Comparison of ENCODE assay signal across 18 cellular contexts in genomic region chr2:120814352-120814751, GRCh38.
DNase-seq lines count a peak whose midpoint lies in the region; ATAC-seq, FAIRE-seq and TF ChIP-seq lines count a peak whose summit lies in the region.
"Had no signal": no experiment of that assay in that cellular context is flagged by ENCODE, and none has a peak within 500 bp of the region (broad histone marks: within the 10 kb centered on the region; RNA-seq: fewer than 3 reads in every experiment).

No MANE protein-coding gene starts in this region.

- H3K14ac ChIP-seq in neuronal stem cell (ENCODE audit: low read length): no peak overlapping the region

- H3K36me3 ChIP-seq in neuronal stem cell (replicated peaks in 1 of 2; ENCODE audit: control insufficient read depth in 2 of 2, insufficient read depth in 2 of 2, low read length in 2 of 2) (peaks cover 12 to 90% of the 10 kb centered on the region in 2 donors), spleen (no peaks in the 10 kb centered on the region)
- H3K36me3 ChIP-seq: BLaER1 treated with 17β-estradiol and CSF1 and Interleukin-3, amounts not matched to agents 10 nM and 100 nM; HAP-1 had no signal

- TF ChIP-seq POLR2A in spleen (IDR thresholded peaks at IDR 0.05): no peak

- no peaks in the 10 kb centered on the region for H3K36me3 Mint-ChIP-seq in stimulated activated naive B cell treated with anti-CD40 and anti-IgM and Interleukin-4, amounts not matched to agents 10 μg/mL and 1 μg/mL and 100 μg/mL, for 72 hours
- H3K36me3 Mint-ChIP-seq: CD8-positive, alpha-beta T cell had no signal

- no peak overlapping the region for H2AFZ ChIP-seq in neuronal stem cell (ENCODE audit: low read length)
- H2AFZ ChIP-seq: GM23248 had no signal

- no peak overlapping the region for H3K9ac ChIP-seq in neuronal stem cell (ENCODE audit: low read depth, low read length, poor library complexity)
- H3K9ac ChIP-seq: BLaER1 treated with 17β-estradiol and CSF1 and Interleukin-3, amounts not matched to agents 10 nM and 100 nM; GM23248 had no signal

- no peak overlapping the region for H2BK5ac ChIP-seq in neuronal stem cell (ENCODE audit: low read length)

- H4K91ac ChIP-seq in neuronal stem cell (ENCODE audit: low read depth, low read length, poor library complexity): no peak overlapping the region

- H3K4me3 ChIP-seq in neuronal stem cell (ENCODE audit: low read length in 2 of 2): no peak overlapping the region
- H3K4me3 ChIP-seq in spleen: no peak overlapping the region
- H3K4me3 ChIP-seq: BLaER1 treated with 17β-estradiol and CSF1 and Interleukin-3, amounts not matched to agents 10 nM and 100 nM; GM23248; HAP-1 had no signal

- H3K9me3 Mint-ChIP-seq in stimulated activated naive B cell treated with anti-CD40 and anti-IgM and Interleukin-4, amounts not matched to agents 10 μg/mL and 1 μg/mL and 100 μg/mL, for 72 hours: no peaks in the 10 kb centered on the region
- H3K9me3 Mint-ChIP-seq: CD8-positive, alpha-beta T cell had no signal

- no peak overlapping the region for H3K27ac ChIP-seq in neuronal stem cell (replicated peaks; ENCODE audit: low read length)
- H3K27ac ChIP-seq in spleen: no peak overlapping the region
- H3K27ac ChIP-seq: BLaER1 treated with 17β-estradiol and CSF1 and Interleukin-3, amounts not matched to agents 10 nM and 100 nM; GM23248 had no signal

- H3K27ac Mint-ChIP-seq in stimulated activated naive B cell treated with anti-CD40 and anti-IgM and Interleukin-4, amounts not matched to agents 10 μg/mL and 1 μg/mL and 100 μg/mL, for 72 hours: no peak overlapping the region
- H3K27ac Mint-ChIP-seq: B cell; CD8-positive, alpha-beta T cell had no signal

- no peak overlapping the region for H2BK15ac ChIP-seq in neuronal stem cell (ENCODE audit: low read length)

- H3K27me3 ChIP-seq in neuronal stem cell (ENCODE audit: control insufficient read depth in 3 of 3, insufficient read depth in 3 of 3, low read depth in 1 of 3, low read length in 3 of 3): no peaks in the 10 kb centered on the region
- H3K27me3 ChIP-seq in spleen (replicated peaks in 1 of 7): peaks cover 0 to 12% (median 0%) of the 10 kb centered on the region in 7 donors
- H3K27me3 ChIP-seq: BLaER1 treated with 17β-estradiol and CSF1 and Interleukin-3, amounts not matched to agents 10 nM and 100 nM had no signal

- H3K4me2 ChIP-seq in neuronal stem cell (ENCODE audit: insufficient read depth, low read length, poor library complexity, severe bottlenecking): no peak overlapping the region
- H3K4me2 ChIP-seq: BLaER1 treated with 17β-estradiol and CSF1 and Interleukin-3, amounts not matched to agents 10 nM and 100 nM had no signal

- H2BK12ac ChIP-seq in neuronal stem cell (ENCODE audit: low read length): no peak overlapping the region

- WGBS in neuronal stem cell (ENCODE audit: extremely low coverage in 2 of 2, insufficient read length in 2 of 2, insufficient replicate concordance in 1 of 2), 2 donors: no CpG with 5 or more reads among the region's 6 CpGs
- WGBS in spleen, 5 donors: 92 to 100% (median 96%) methylated on average over 4 to 6 of the region's 6 CpGs

- peak; percentile 13 for DNase-seq in Right ventricle myocardium superior
- no peak for DNase-seq in Right ventricle myocardium inferior (ENCODE audit: missing footprints)
- peak; percentile 49 for DNase-seq in NCI-H69 (lab: John Stamatoyannopoulos, UW)
- no peak for DNase-seq in neuronal stem cell (ENCODE audit: low spot score)
- DNase-seq in spleen: peak; percentile 61
- no peak for DNase-seq in stimulated activated naive B cell treated with anti-CD40 and anti-IgM and Interleukin-4, amounts not matched to agents 10 μg/mL and 1 μg/mL and 100 μg/mL, for 72 hours
- DNase-seq in GM19239 (ENCODE audit: insufficient read length, low spot score): no peak
- DNase-seq in activated naive CD4-positive, alpha-beta T cell (lab: John Stamatoyannopoulos, UW): no peak
- DNase-seq: 8988T; Calu3; CD8-positive, alpha-beta T cell; DMS79 treated with DMSO at 0.1 percent for 48 hours; GF-D8; GM23248 had no signal

- no peak for TF ChIP-seq CTCF in spleen (IDR thresholded peaks at IDR 0.05 in 8 of 11, conservative IDR thresholded peaks at IDR 0.05 in 3 of 11)

- H3K4ac ChIP-seq in neuronal stem cell (ENCODE audit: low read length): no peak overlapping the region

- H3K9me3 ChIP-seq in neuronal stem cell (replicated peaks in 1 of 2; ENCODE audit: control insufficient read depth in 2 of 2, insufficient read depth in 1 of 2, low read depth in 1 of 2, low read length in 2 of 2) (no peaks in the 10 kb centered on the region), spleen (no peaks in the 10 kb centered on the region)
- H3K9me3 ChIP-seq: BLaER1 treated with 17β-estradiol and CSF1 and Interleukin-3, amounts not matched to agents 10 nM and 100 nM; HAP-1 had no signal

- peak overlapping the region; percentile 11 for H3K18ac ChIP-seq in neuronal stem cell (ENCODE audit: low read length)

- peaks cover 12% of the 10 kb centered on the region for H3K79me1 ChIP-seq in neuronal stem cell (ENCODE audit: low read depth, low read length)

- no peak overlapping the region for H4K8ac ChIP-seq in neuronal stem cell (ENCODE audit: low read depth, low read length)

- intact Hi-C loops in Right ventricle myocardium superior (cut with DNase I) (no loop called here), Right ventricle myocardium inferior (cut with DNase I) (no loop called here), spleen (cut with DNase I; ENCODE audit: low total_unique reads) (no loop called here)

- ATAC-seq in Right ventricle myocardium superior (ENCODE audit: poor library complexity) (no peak), Right ventricle myocardium inferior (no peak)
- ATAC-seq in stimulated activated naive B cell treated with anti-CD40 and anti-IgM and Interleukin-4, amounts not matched to agents 10 μg/mL and 1 μg/mL and 100 μg/mL, for 72 hours (replicated peaks): no peak
- ATAC-seq: CD8-positive, alpha-beta T cell had no signal

- no peak overlapping the region for H2BK120ac ChIP-seq in neuronal stem cell (ENCODE audit: low read depth, low read length)

- H3K4me1 ChIP-seq in neuronal stem cell (ENCODE audit: control insufficient read depth in 2 of 2, insufficient read depth in 1 of 2, low read depth in 1 of 2, low read length in 2 of 2): no peaks in the 10 kb centered on the region
- H3K4me1 ChIP-seq in spleen: no peaks in the 10 kb centered on the region
- H3K4me1 ChIP-seq: HAP-1 had no signal

- no peak for FAIRE-seq in GM19239 (lab: Jason Lieb, UNC)
- FAIRE-seq: GM12891 had no signal

- H3K27me3 Mint-ChIP-seq in stimulated activated naive B cell treated with anti-CD40 and anti-IgM and Interleukin-4, amounts not matched to agents 10 μg/mL and 1 μg/mL and 100 μg/mL, for 72 hours: peaks cover 0 to 9% of the 10 kb centered on the region in 2 donors

- H3K23ac ChIP-seq in neuronal stem cell (ENCODE audit: low read depth, low read length, poor library complexity): no peak overlapping the region

- H3K4me3 Mint-ChIP-seq in stimulated activated naive B cell treated with anti-CD40 and anti-IgM and Interleukin-4, amounts not matched to agents 10 μg/mL and 1 μg/mL and 100 μg/mL, for 72 hours: no peak overlapping the region
- H3K4me3 Mint-ChIP-seq: B cell; CD8-positive, alpha-beta T cell had no signal

- no peak overlapping the region for H2AK5ac ChIP-seq in neuronal stem cell (ENCODE audit: low read depth, low read length)

- H3K4me1 Mint-ChIP-seq in stimulated activated naive B cell treated with anti-CD40 and anti-IgM and Interleukin-4, amounts not matched to agents 10 μg/mL and 1 μg/mL and 100 μg/mL, for 72 hours: no peaks in the 10 kb centered on the region
- H3K4me1 Mint-ChIP-seq: B cell had no signal

Comparison
In these comparisons a context has a peak if more than half of its experiments do, and no peak if none do; other contexts are left out.
1. DNase-seq: peak in Right ventricle myocardium superior (single experiment), NCI-H69 (single experiment) and spleen (single experiment); none in Right ventricle myocardium inferior (single experiment), neuronal stem cell (single experiment), stimulated activated naive B cell treated with anti-CD40 and anti-IgM and Interleukin-4, amounts not matched to agents 10 μg/mL and 1 μg/mL and 100 μg/mL, for 72 hours (single experiment), GM19239 (single experiment) and activated naive CD4-positive, alpha-beta T cell (0 of 4).